Comparison of ENCODE assay signal across 1 cellular context in the genomic region with DNA sequence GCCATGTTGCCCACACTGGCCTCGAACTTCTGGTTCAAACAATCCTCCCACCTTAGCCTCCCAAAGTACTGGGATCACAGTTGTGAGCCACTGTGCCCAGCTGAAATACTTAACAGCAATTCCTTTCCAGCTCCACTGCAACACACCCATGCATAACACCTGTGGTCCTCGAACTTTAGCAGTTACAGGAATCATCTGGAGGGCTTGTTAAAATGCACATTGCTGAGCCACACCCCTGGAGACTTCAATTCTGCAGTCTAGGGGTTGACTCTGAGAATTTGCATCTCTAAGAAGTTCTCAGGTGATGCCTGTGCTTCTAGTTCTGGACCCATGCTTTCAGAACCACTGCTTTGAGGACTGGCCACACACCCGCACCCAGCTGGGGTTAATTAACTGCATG.
TF ChIP-seq lines count a peak whose summit lies in the region.

No MANE protein-coding gene starts in this region.

TF ChIP-seq in H1, 55 proteins besides CTCF, POLR2A, EP300 and RAD21:
- TF ChIP-seq TEAD4 (IDR thresholded peaks at IDR 0.05; ENCODE audit: low read depth, low read length) (no peak), CHD2 (IDR thresholded peaks at IDR 0.05; ENCODE audit: low read length) (no peak), CEBPB (IDR thresholded peaks at IDR 0.05; ENCODE audit: low read depth, low read length) (no peak), HDAC6 (IDR thresholded peaks at IDR 0.05; ENCODE audit: low read depth, low read length) (no peak), SIX5 (IDR thresholded peaks at IDR 0.05; ENCODE audit: low read depth, low read length) (no peak), HDAC2 (IDR thresholded peaks at IDR 0.05; ENCODE audit: borderline replicate concordance in 1 of 2, low read depth in 2 of 2, low read length in 2 of 2) (no peak), JUND (IDR thresholded peaks at IDR 0.05; ENCODE audit: low read length) (no peak), NANOG (IDR thresholded peaks at IDR 0.05; ENCODE audit: insufficient read depth, low read depth, low read length, poor library complexity, severe bottlenecking) (no peak), KDM1A (IDR thresholded peaks at IDR 0.05; ENCODE audit: borderline replicate concordance, low read length) (no peak), EGR1 (IDR thresholded peaks at IDR 0.05; ENCODE audit: borderline replicate concordance, low read depth, low read length) (no peak), CHD1 (IDR thresholded peaks at IDR 0.05; ENCODE audit: low read depth, low read length) (no peak), TBP (IDR thresholded peaks at IDR 0.05; ENCODE audit: low read depth, low read length) (no peak), SUZ12 (IDR thresholded peaks at IDR 0.05; ENCODE audit: low read length) (no peak)
